Comparison of ENCODE assay signal across 12 cellular contexts in genomic region chr1:228007054-228007800, GRCh38. TPM values are rescaled to one million over a fixed set of nuclear protein-coding genes. Genes with fewer than 3 reads are reported as not detected.
DNase-seq lines count a peak whose midpoint lies in the region; ATAC-seq and TF ChIP-seq lines count a peak whose summit lies in the region.
"Had no signal": no experiment of that assay in that cellular context is flagged by ENCODE, and none has a peak within 500 bp of the region (broad histone marks: within the 10 kb centered on the region; RNA-seq: fewer than 3 reads in every experiment).

No MANE protein-coding gene starts in this region.

- WGBS in smooth muscle cell (ENCODE audit: low lambda C conversion rate): 3% methylated on average over 62 of the region's 77 CpGs

- H3K27ac ChIP-seq in iPS-20b (ENCODE audit: low read length): no peak overlapping the region
- no peak overlapping the region for H3K27ac ChIP-seq in smooth muscle cell (ENCODE audit: low read depth)
- H3K27ac ChIP-seq: right lobe of liver had no signal

- TF ChIP-seq CTCF in smooth muscle cell (IDR thresholded peaks at IDR 0.05; ENCODE audit: borderline replicate concordance, insufficient read depth, poor library complexity, severe bottlenecking): no peak

- H2AFZ ChIP-seq in smooth muscle cell (ENCODE audit: low read depth): no peak overlapping the region

- POLR2A ChIA-PET in activated CD4-positive, alpha-beta T cell treated with anti-CD3 and anti-CD28 coated beads for 36 hours (lab: Charles Lee): no interaction called here
- POLR2A ChIA-PET in activated CD4-positive, alpha-beta memory T cell treated with anti-CD3 and anti-CD28 coated beads for 36 hours (lab: Charles Lee): no interaction called here

- intact Hi-C loops in activated CD4-positive, alpha-beta T cell treated with anti-CD3 and anti-CD28 coated beads, Interleukin-2, amount 10 ng/mL, durations not matched to agents 24 days and 14 days (cut with micrococcal nuclease): loop anchor here (5.0 kb wide), 1 partner anchor 1425 kb away; the partner anchor contains the start of gene ACTA1
- intact Hi-C loops in activated CD4-positive, alpha-beta T cell treated with anti-CD3 and anti-CD28 coated beads for 36 hours (cut with DNase I, micrococcal nuclease): no loop called here
- intact Hi-C loops in activated CD4-positive, alpha-beta memory T cell treated with anti-CD3 and anti-CD28 coated beads for 36 hours (cut with micrococcal nuclease): no loop called here

- no peak overlapping the region for H3K27ac Mint-ChIP-seq in activated CD4-positive, alpha-beta T cell treated with anti-CD3 and anti-CD28 coated beads, Interleukin-2, amount 10 ng/mL, durations not matched to agents 24 days and 14 days
- no peak overlapping the region for H3K27ac Mint-ChIP-seq in activated CD4-positive, alpha-beta T cell treated with anti-CD3 and anti-CD28 coated beads for 36 hours
- no peak overlapping the region for H3K27ac Mint-ChIP-seq in activated CD4-positive, alpha-beta memory T cell treated with anti-CD3 and anti-CD28 coated beads for 36 hours

- peak overlapping the region; percentile 81 for H3K4me2 ChIP-seq in smooth muscle cell

- H3K9ac ChIP-seq in iPS-20b (ENCODE audit: low read depth, low read length) (no peak overlapping the region), smooth muscle cell (ENCODE audit: low read depth) (no peak overlapping the region)

- H3K36me3 Mint-ChIP-seq in activated CD4-positive, alpha-beta T cell treated with anti-CD3 and anti-CD28 coated beads, Interleukin-2, amount 10 ng/mL, durations not matched to agents 24 days and 14 days (ENCODE audit: low read depth): no peaks in the 10 kb centered on the region
- H3K36me3 Mint-ChIP-seq in activated CD4-positive, alpha-beta T cell treated with anti-CD3 and anti-CD28 coated beads for 36 hours (ENCODE audit: low read depth): no peaks in the 10 kb centered on the region
- H3K36me3 Mint-ChIP-seq in activated CD4-positive, alpha-beta memory T cell treated with anti-CD3 and anti-CD28 coated beads for 36 hours: no peaks in the 10 kb centered on the region

- peaks cover 99% of the 10 kb centered on the region for H3K27me3 ChIP-seq in iPS-20b (ENCODE audit: insufficient read depth, low read length)
- peaks cover 80% of the 10 kb centered on the region for H3K27me3 ChIP-seq in smooth muscle cell (ENCODE audit: low read depth)

- CTCF ChIA-PET in activated CD4-positive, alpha-beta T cell treated with anti-CD3 and anti-CD28 coated beads for 36 hours (lab: Charles Lee): interaction anchor here (1.1 kb wide), 1 partner anchor 88 kb away, joined by 3 read pairs; no protein-coding TSS in a partner anchor
- CTCF ChIA-PET in activated CD4-positive, alpha-beta memory T cell treated with anti-CD3 and anti-CD28 coated beads for 36 hours (lab: Charles Lee): interaction anchor here (1.4 kb wide), 1 partner anchor 11 kb away, joined by 3 read pairs; no protein-coding TSS in a partner anchor

- no peaks in the 10 kb centered on the region for H4K20me1 ChIP-seq in smooth muscle cell (ENCODE audit: low read depth)

- H3K4me1 ChIP-seq in iPS-20b (ENCODE audit: insufficient read depth, low read length): peaks cover 7% of the 10 kb centered on the region; the same call in 1 of the 2 replicates
- peaks cover 3% of the 10 kb centered on the region for H3K4me1 ChIP-seq in smooth muscle cell (ENCODE audit: low read depth)
- H3K4me1 ChIP-seq: right lobe of liver had no signal

- H3K9me3 ChIP-seq in iPS-20b (ENCODE audit: insufficient read depth, low read depth, low read length) (no peaks in the 10 kb centered on the region; the same call in 1 of the 2 replicates), smooth muscle cell (replicated peaks; ENCODE audit: low read depth) (no peaks in the 10 kb centered on the region)
- H3K9me3 ChIP-seq: right lobe of liver had no signal

- DNase-seq in activated CD4-positive, alpha-beta T cell treated with anti-CD3 and anti-CD28 coated beads, Interleukin-2, amount 10 ng/mL, durations not matched to agents 24 days and 14 days: peak; percentile 50
- DNase-seq in activated CD4-positive, alpha-beta T cell treated with anti-CD3 and anti-CD28 coated beads for 36 hours: no peak
- peak; percentile 4 for DNase-seq in activated CD4-positive, alpha-beta memory T cell treated with anti-CD3 and anti-CD28 coated beads for 36 hours
- DNase-seq in smooth muscle cell (lab: John Stamatoyannopoulos, UW; ENCODE audit: unreplicated experiment) (no peak), SHP77 (lab: John Stamatoyannopoulos, UW) (no peak), superior temporal gyrus (ENCODE audit: extremely low spot score) (no peak), NCI-H1436 treated with DMSO at 0.1 percent for 48 hours (lab: John Stamatoyannopoulos, UW) (no peak)
- DNase-seq: activated gamma-delta T cell; effector CD8-positive, alpha-beta T cell; NCI-H2029 had no signal

- peak overlapping the region; percentile 51; the same call in 1 of the 2 replicates for H3K4me3 ChIP-seq in iPS-20b (ENCODE audit: low read length)
- peak overlapping the region; percentile 32 for H3K4me3 ChIP-seq in smooth muscle cell
- H3K4me3 ChIP-seq: right lobe of liver had no signal

- no peaks in the 10 kb centered on the region for H3F3A ChIP-seq in smooth muscle cell (ENCODE audit: low read depth)

- H3K9me3 Mint-ChIP-seq in activated CD4-positive, alpha-beta T cell treated with anti-CD3 and anti-CD28 coated beads, Interleukin-2, amount 10 ng/mL, durations not matched to agents 24 days and 14 days: no peaks in the 10 kb centered on the region
- H3K9me3 Mint-ChIP-seq in activated CD4-positive, alpha-beta T cell treated with anti-CD3 and anti-CD28 coated beads for 36 hours (ENCODE audit: low read depth): no peaks in the 10 kb centered on the region
- no peaks in the 10 kb centered on the region for H3K9me3 Mint-ChIP-seq in activated CD4-positive, alpha-beta memory T cell treated with anti-CD3 and anti-CD28 coated beads for 36 hours

- H3K27me3 Mint-ChIP-seq in activated CD4-positive, alpha-beta T cell treated with anti-CD3 and anti-CD28 coated beads, Interleukin-2, amount 10 ng/mL, durations not matched to agents 24 days and 14 days: peaks cover 58% of the 10 kb centered on the region
- H3K27me3 Mint-ChIP-seq in activated CD4-positive, alpha-beta T cell treated with anti-CD3 and anti-CD28 coated beads for 36 hours: peaks cover 50% of the 10 kb centered on the region
- H3K27me3 Mint-ChIP-seq in activated CD4-positive, alpha-beta memory T cell treated with anti-CD3 and anti-CD28 coated beads for 36 hours: peaks cover 55% of the 10 kb centered on the region

- H3K36me3 ChIP-seq in iPS-20b (ENCODE audit: insufficient read depth, low read depth, low read length): no peaks in the 10 kb centered on the region
- no peaks in the 10 kb centered on the region for H3K36me3 ChIP-seq in smooth muscle cell (ENCODE audit: low read depth)
- H3K36me3 ChIP-seq: right lobe of liver had no signal

- no peaks in the 10 kb centered on the region for H3K79me2 ChIP-seq in smooth muscle cell (ENCODE audit: low read depth)

- H3K4me1 Mint-ChIP-seq in activated CD4-positive, alpha-beta T cell treated with anti-CD3 and anti-CD28 coated beads, Interleukin-2, amount 10 ng/mL, durations not matched to agents 24 days and 14 days: peaks cover 8% of the 10 kb centered on the region
- H3K4me1 Mint-ChIP-seq in activated CD4-positive, alpha-beta T cell treated with anti-CD3 and anti-CD28 coated beads for 36 hours: peaks cover 2% of the 10 kb centered on the region
- H3K4me1 Mint-ChIP-seq in activated CD4-positive, alpha-beta memory T cell treated with anti-CD3 and anti-CD28 coated beads for 36 hours (ENCODE audit: low read depth): peaks cover 13% of the 10 kb centered on the region

- no peak overlapping the region for H3K4me3 Mint-ChIP-seq in activated CD4-positive, alpha-beta T cell treated with anti-CD3 and anti-CD28 coated beads, Interleukin-2, amount 10 ng/mL, durations not matched to agents 24 days and 14 days
- H3K4me3 Mint-ChIP-seq in activated CD4-positive, alpha-beta T cell treated with anti-CD3 and anti-CD28 coated beads for 36 hours: no peak overlapping the region
- no peak overlapping the region for H3K4me3 Mint-ChIP-seq in activated CD4-positive, alpha-beta memory T cell treated with anti-CD3 and anti-CD28 coated beads for 36 hours

- ATAC-seq in activated CD4-positive, alpha-beta T cell treated with anti-CD3 and anti-CD28 coated beads for 36 hours: no peak
- ATAC-seq: right lobe of liver had no signal

RNA-seq across cellular contexts. Expression of gene WNT3A, which starts 0.4 kb away (rescaled TPM):
- total RNA-seq in activated CD4-positive, alpha-beta T cell treated with anti-CD3 and anti-CD28 coated beads, Interleukin-2, amount 10 ng/mL, durations not matched to agents 24 days and 14 days: not detected in 2 replicates
- not detected for total RNA-seq in activated CD4-positive, alpha-beta T cell treated with anti-CD3 and anti-CD28 coated beads for 36 hours
- not detected for total RNA-seq in activated CD4-positive, alpha-beta memory T cell treated with anti-CD3 and anti-CD28 coated beads for 36 hours
- total RNA-seq in smooth muscle cell: 0.13 TPM in 1 of 2 replicates, not detected in the other
- not detected in 2 replicates for polyA plus RNA-seq in smooth muscle cell
- total RNA-seq: right lobe of liver had no signal

RNA-seq across cellular contexts. Expression of gene WNT9A, which starts 59.5 kb away (rescaled TPM):
- not detected in 2 replicates for total RNA-seq in activated CD4-positive, alpha-beta T cell treated with anti-CD3 and anti-CD28 coated beads, Interleukin-2, amount 10 ng/mL, durations not matched to agents 24 days and 14 days
- under 1 TPM in 1 of 2 experiments, not detected in 1; 0.04 TPM for total RNA-seq in activated CD4-positive, alpha-beta T cell treated with anti-CD3 and anti-CD28 coated beads for 36 hours
- total RNA-seq in activated CD4-positive, alpha-beta memory T cell treated with anti-CD3 and anti-CD28 coated beads for 36 hours: under 1 TPM; 0.07 to 0.12 TPM
- total RNA-seq in smooth muscle cell: 1.1 and 2.6 TPM in 2 replicates
- 0.03 and 0.76 TPM in 2 replicates for polyA plus RNA-seq in smooth muscle cell

Comparison
In these comparisons a context has a peak if more than half of its experiments do, and no peak if none do; other contexts are left out.
1. DNase-seq: peak in activated CD4-positive, alpha-beta T cell treated with anti-CD3 and anti-CD28 coated beads, Interleukin-2, amount 10 ng/mL, durations not matched to agents 24 days and 14 days (single experiment) and activated CD4-positive, alpha-beta memory T cell treated with anti-CD3 and anti-CD28 coated beads for 36 hours (single experiment); none in activated CD4-positive, alpha-beta T cell treated with anti-CD3 and anti-CD28 coated beads for 36 hours (single experiment), smooth muscle cell (single experiment), SHP77 (0 of 2), superior temporal gyrus (single experiment) and NCI-H1436 treated with DMSO at 0.1 percent for 48 hours (single experiment).